Comparison of ENCODE assay signal across 1 cellular context in the genomic region with DNA sequence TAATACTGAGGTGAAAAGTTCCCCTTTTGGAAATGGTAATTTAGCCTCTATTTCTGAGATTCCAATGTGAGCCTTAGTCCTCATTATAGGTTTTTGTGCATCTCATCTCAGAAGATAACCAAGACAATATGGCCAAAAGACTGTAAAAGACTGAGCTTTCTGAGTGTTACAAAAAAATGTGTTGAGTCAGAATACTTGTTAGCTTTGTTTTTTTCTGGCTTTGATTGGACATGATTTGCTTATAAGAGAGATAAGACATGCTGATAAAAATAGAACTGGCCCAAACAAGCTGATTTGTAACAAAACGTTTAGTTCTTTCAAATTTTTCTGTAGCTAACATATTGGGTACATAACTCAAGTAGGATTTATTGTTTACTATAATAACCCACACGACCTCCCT.
TF ChIP-seq lines count a peak whose summit lies in the region.

No MANE protein-coding gene starts in this region.

TF ChIP-seq in IMR-90, 13 proteins besides CTCF, POLR2A, EP300 and RAD21:
- TF ChIP-seq MAFK (IDR thresholded peaks at IDR 0.05; ENCODE audit: low read depth, low read length), result peak; percentile 16; the same call in 1 of the 2 replicates
- TF ChIP-seq MAZ (IDR thresholded peaks at IDR 0.05; ENCODE audit: borderline replicate concordance, low read depth, low read length), result no peak
TF ChIP-seq in IMR-90: peak in this region for 1.
